15 cellular contexts compared by ENCODE assay signal in genomic region chr12:126397071-126397571, GRCh38.
A peak's percentile ranks its signal among the peaks of the same experiment; 100 is the strongest.
DNase-seq lines count a peak whose midpoint lies in the region; ATAC-seq and TF ChIP-seq lines count a peak whose summit lies in the region.
"Had no signal": no experiment of that assay in that cellular context is flagged by ENCODE, and none has a peak within 500 bp of the region (broad histone marks: within the 10 kb centered on the region; RNA-seq: fewer than 3 reads in every experiment).

No MANE protein-coding gene starts in this region.

- no peak for TF ChIP-seq CTCF in mucosa of descending colon (IDR thresholded peaks at IDR 0.05)

- intact Hi-C loops in mucosa of descending colon (cut with DNase I, micrococcal nuclease), result no loop called here

- H3K4me3 ChIP-seq in mucosa of descending colon, result no peak overlapping the region
- H3K4me3 ChIP-seq: gastrocnemius medialis, GM12878 had no signal

- no peaks in the 10 kb centered on the region for H3K36me3 ChIP-seq in mucosa of descending colon (ENCODE audit: low read depth)
- H3K36me3 ChIP-seq: gastrocnemius medialis had no signal

- no peaks in the 10 kb centered on the region for H3K4me1 ChIP-seq in mucosa of descending colon (ENCODE audit: low read depth)
- H3K4me1 ChIP-seq: gastrocnemius medialis had no signal

- peak; percentile 13 for ATAC-seq in mucosa of descending colon
- ATAC-seq: activated CD8-positive, alpha-beta T cell treated with anti-CD3 and anti-CD28 coated beads for 36 hours; gastrocnemius medialis; GM12878; HepG2 had no signal

- peaks cover 60% of the 10 kb centered on the region for H3K9me3 ChIP-seq in mucosa of descending colon
- H3K9me3 ChIP-seq: gastrocnemius medialis had no signal

- DNase-seq in Ammon's horn (ENCODE audit: low spot score) (peak; percentile 65), LHCN-M2 (ENCODE audit: low read depth) (peak; percentile 91), cerebellum (ENCODE audit: low spot score) (peak; percentile 2), mucosa of descending colon (no peak), HuH-7.5 (ENCODE audit: low spot score) (no peak), DMS 273 treated with DMSO at 0.1 percent for 48 hours (lab: John Stamatoyannopoulos, UW) (no peak), DMS153 treated with DMSO at 0.1 percent for 48 hours (lab: John Stamatoyannopoulos, UW; ENCODE audit: unreplicated experiment) (no peak)
- no peak for DNase-seq in stimulated activated CD4-positive, alpha-beta T cell treated with anti-CD3 and anti-CD28 coated beads, Interleukin-4, amount 100 ng/mL, for 24 hours
- DNase-seq: activated CD8-positive, alpha-beta T cell treated with anti-CD3 and anti-CD28 coated beads for 36 hours; gastrocnemius medialis; H7; NCI-H1417; NCI-H2227 treated with DMSO at 0.1 percent for 48 hours had no signal

Comparison
In these comparisons a context has a peak if more than half of its experiments do, and no peak if none do; other contexts are left out.
1. DNase-seq: peak in Ammon's horn (single experiment), LHCN-M2 (single experiment) and cerebellum (single experiment); none in mucosa of descending colon (0 of 3), HuH-7.5 (single experiment), stimulated activated CD4-positive, alpha-beta T cell treated with anti-CD3 and anti-CD28 coated beads, Interleukin-4, amount 100 ng/mL, for 24 hours (single experiment), DMS 273 treated with DMSO at 0.1 percent for 48 hours (single experiment) and DMS153 treated with DMSO at 0.1 percent for 48 hours (single experiment).